1 cellular context compared by ENCODE assay signal in the genomic region with DNA sequence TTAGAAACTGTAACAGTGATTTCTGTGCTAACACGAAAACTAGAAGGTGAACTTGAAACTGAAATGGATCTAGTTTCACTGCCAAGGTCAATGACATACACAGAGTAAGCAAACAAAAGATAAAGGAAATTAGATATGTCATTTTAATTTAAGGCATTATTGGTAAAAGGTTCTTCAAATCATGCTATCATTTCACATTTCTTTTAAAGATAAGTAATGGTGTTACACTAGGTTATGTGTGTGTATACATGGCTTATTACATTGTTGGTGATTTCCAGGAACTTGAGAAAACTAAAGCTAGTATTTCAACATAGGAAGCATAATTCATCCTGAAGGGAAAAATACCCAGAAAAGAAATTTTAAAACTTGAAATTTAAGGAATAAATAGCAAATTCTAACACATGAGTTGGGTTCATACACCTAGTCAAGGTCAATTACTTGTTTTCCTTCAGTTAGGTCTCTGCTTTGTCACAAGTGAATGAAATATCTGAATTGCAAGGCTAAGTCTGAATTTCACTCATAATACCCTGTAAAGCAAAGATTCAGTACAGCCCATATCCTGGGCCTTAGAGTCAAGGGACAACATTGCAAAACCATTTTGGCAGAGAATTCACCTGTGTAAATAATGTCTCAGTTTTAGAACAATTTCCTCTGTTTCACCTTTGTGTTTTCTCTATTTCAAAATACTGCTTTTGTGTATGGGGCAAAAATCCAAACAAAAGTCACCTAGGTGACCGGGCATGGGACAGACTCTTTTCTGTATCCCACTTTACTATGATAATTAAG.
TF ChIP-seq lines count a peak whose summit lies in the region.

No MANE protein-coding gene starts in this region.

TF ChIP-seq in HepG2, 621 proteins besides CTCF, POLR2A, EP300 and RAD21 (continued from another document and continues in another):
- TF ChIP-seq, protein P1, sequence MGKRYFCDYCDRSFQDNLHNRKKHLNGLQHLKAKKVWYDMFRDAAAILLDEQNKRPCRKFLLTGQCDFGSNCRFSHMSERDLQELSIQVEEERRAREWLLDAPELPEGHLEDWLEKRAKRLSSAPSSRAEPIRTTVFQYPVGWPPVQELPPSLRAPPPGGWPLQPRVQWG (CRISPR knock-in tag; IDR thresholded peaks at IDR 0.05; ENCODE audit: borderline replicate concordance, low read depth) = no peak
- TF ChIP-seq ZNF30 (CRISPR knock-in tag; IDR thresholded peaks at IDR 0.05) (no peak), CCDC6 (CRISPR knock-in tag; IDR thresholded peaks at IDR 0.05) (no peak), PRMT3 (CRISPR knock-in tag; IDR thresholded peaks at IDR 0.05; ENCODE audit: borderline replicate concordance, low read depth) (no peak), RXRA (CRISPR knock-in tag; IDR thresholded peaks at IDR 0.05) (no peak; the same call in 1 of the 2 replicates), ZNF703 (CRISPR knock-in tag; IDR thresholded peaks at IDR 0.05; ENCODE audit: borderline replicate concordance) (no peak), ZNF788 (CRISPR knock-in tag; IDR thresholded peaks at IDR 0.05; ENCODE audit: borderline replicate concordance) (no peak), SKI (IDR thresholded peaks at IDR 0.05; ENCODE audit: partially characterized antibody) (peak; percentile 86), CREM (IDR thresholded peaks at IDR 0.05) (peak; percentile 78), CREM (CRISPR knock-in tag; IDR thresholded peaks at IDR 0.05) (no peak), ZEB1 (IDR thresholded peaks at IDR 0.05; ENCODE audit: insufficient replicate concordance, low read depth) (peak; percentile 88), SRSF9 (IDR thresholded peaks at IDR 0.05; ENCODE audit: borderline replicate concordance, insufficient read depth, low read depth, low read length, poor library complexity, severe bottlenecking) (no peak), ATRX (CRISPR knock-in tag; IDR thresholded peaks at IDR 0.05; ENCODE audit: borderline replicate concordance) (no peak), ZNF7 (CRISPR knock-in tag; IDR thresholded peaks at IDR 0.05) (no peak), HNRNPH1 (optimal IDR thresholded peaks at IDR 0.05; ENCODE audit: low read depth, low read length) (no peak), ZFY (CRISPR knock-in tag; IDR thresholded peaks at IDR 0.05) (no peak), SMYD3 (CRISPR knock-in tag; IDR thresholded peaks at IDR 0.05) (no peak), ZNF207 (IDR thresholded peaks at IDR 0.05; ENCODE audit: borderline replicate concordance) (no peak), ZNF766 (CRISPR knock-in tag; IDR thresholded peaks at IDR 0.05; ENCODE audit: borderline replicate concordance) (no peak), ZNF569 (CRISPR knock-in tag; IDR thresholded peaks at IDR 0.05; ENCODE audit: borderline replicate concordance) (no peak), CENPT (CRISPR knock-in tag; IDR thresholded peaks at IDR 0.05; ENCODE audit: low read depth) (no peak), NFE2 (CRISPR knock-in tag; IDR thresholded peaks at IDR 0.05) (no peak), ZNF749 (CRISPR knock-in tag; IDR thresholded peaks at IDR 0.05; ENCODE audit: borderline replicate concordance) (no peak), MBNL3 (CRISPR knock-in tag; conservative IDR thresholded peaks at IDR 0.05) (no peak), ZNF451 (CRISPR knock-in tag; IDR thresholded peaks at IDR 0.05) (no peak), MATR3 (CRISPR knock-in tag; IDR thresholded peaks at IDR 0.05) (no peak), ZSCAN12 (CRISPR knock-in tag; IDR thresholded peaks at IDR 0.05) (no peak), CREB1 (IDR thresholded peaks at IDR 0.05) (no peak), CREB1 (CRISPR knock-in tag; IDR thresholded peaks at IDR 0.05) (peak; percentile 80), ZNF772 (CRISPR knock-in tag; IDR thresholded peaks at IDR 0.05) (no peak), ZNF251 (CRISPR knock-in tag; IDR thresholded peaks at IDR 0.05) (no peak), HNF4A (CRISPR knock-in tag; IDR thresholded peaks at IDR 0.05) (peak; percentile 75)
- TF ChIP-seq, protein P2, sequence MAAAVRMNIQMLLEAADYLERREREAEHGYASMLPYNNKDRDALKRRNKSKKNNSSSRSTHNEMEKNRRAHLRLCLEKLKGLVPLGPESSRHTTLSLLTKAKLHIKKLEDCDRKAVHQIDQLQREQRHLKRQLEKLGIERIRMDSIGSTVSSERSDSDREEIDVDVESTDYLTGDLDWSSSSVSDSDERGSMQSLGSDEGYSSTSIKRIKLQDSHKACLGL (CRISPR knock-in tag; IDR thresholded peaks at IDR 0.05) = no peak
- TF ChIP-seq, protein P3, sequence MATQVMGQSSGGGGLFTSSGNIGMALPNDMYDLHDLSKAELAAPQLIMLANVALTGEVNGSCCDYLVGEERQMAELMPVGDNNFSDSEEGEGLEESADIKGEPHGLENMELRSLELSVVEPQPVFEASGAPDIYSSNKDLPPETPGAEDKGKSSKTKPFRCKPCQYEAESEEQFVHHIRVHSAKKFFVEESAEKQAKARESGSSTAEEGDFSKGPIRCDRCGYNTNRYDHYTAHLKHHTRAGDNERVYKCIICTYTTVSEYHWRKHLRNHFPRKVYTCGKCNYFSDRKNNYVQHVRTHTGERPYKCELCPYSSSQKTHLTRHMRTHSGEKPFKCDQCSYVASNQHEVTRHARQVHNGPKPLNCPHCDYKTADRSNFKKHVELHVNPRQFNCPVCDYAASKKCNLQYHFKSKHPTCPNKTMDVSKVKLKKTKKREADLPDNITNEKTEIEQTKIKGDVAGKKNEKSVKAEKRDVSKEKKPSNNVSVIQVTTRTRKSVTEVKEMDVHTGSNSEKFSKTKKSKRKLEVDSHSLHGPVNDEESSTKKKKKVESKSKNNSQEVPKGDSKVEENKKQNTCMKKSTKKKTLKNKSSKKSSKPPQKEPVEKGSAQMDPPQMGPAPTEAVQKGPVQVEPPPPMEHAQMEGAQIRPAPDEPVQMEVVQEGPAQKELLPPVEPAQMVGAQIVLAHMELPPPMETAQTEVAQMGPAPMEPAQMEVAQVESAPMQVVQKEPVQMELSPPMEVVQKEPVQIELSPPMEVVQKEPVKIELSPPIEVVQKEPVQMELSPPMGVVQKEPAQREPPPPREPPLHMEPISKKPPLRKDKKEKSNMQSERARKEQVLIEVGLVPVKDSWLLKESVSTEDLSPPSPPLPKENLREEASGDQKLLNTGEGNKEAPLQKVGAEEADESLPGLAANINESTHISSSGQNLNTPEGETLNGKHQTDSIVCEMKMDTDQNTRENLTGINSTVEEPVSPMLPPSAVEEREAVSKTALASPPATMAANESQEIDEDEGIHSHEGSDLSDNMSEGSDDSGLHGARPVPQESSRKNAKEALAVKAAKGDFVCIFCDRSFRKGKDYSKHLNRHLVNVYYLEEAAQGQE (IDR thresholded peaks at IDR 0.05; ENCODE audit: borderline replicate concordance in 1 of 2, low read depth in 1 of 2, low read length in 2 of 2) = peak in 1 of 2 experiments; percentile 41; a peak in 1 of 4 replicates
- TF ChIP-seq, protein P4, sequence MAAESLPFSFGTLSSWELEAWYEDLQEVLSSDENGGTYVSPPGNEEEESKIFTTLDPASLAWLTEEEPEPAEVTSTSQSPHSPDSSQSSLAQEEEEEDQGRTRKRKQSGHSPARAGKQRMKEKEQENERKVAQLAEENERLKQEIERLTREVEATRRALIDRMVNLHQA (CRISPR knock-in tag; IDR thresholded peaks at IDR 0.05) = no peak
- TF ChIP-seq, protein P5, sequence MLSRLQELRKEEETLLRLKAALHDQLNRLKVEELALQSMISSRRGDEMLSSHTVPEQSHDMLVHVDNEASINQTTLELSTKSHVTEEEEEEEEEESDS (CRISPR knock-in tag; IDR thresholded peaks at IDR 0.05; ENCODE audit: borderline replicate concordance) = no peak
- TF ChIP-seq, protein P6, sequence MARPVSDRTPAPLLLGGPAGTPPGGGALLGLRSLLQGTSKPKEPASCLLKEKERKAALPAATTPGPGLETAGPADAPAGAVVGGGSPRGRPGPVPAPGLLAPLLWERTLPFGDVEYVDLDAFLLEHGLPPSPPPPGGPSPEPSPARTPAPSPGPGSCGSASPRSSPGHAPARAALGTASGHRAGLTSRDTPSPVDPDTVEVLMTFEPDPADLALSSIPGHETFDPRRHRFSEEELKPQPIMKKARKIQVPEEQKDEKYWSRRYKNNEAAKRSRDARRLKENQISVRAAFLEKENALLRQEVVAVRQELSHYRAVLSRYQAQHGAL (CRISPR knock-in tag; IDR thresholded peaks at IDR 0.05; ENCODE audit: not compliant biosample characterization) = no peak
- TF ChIP-seq, protein P7, sequence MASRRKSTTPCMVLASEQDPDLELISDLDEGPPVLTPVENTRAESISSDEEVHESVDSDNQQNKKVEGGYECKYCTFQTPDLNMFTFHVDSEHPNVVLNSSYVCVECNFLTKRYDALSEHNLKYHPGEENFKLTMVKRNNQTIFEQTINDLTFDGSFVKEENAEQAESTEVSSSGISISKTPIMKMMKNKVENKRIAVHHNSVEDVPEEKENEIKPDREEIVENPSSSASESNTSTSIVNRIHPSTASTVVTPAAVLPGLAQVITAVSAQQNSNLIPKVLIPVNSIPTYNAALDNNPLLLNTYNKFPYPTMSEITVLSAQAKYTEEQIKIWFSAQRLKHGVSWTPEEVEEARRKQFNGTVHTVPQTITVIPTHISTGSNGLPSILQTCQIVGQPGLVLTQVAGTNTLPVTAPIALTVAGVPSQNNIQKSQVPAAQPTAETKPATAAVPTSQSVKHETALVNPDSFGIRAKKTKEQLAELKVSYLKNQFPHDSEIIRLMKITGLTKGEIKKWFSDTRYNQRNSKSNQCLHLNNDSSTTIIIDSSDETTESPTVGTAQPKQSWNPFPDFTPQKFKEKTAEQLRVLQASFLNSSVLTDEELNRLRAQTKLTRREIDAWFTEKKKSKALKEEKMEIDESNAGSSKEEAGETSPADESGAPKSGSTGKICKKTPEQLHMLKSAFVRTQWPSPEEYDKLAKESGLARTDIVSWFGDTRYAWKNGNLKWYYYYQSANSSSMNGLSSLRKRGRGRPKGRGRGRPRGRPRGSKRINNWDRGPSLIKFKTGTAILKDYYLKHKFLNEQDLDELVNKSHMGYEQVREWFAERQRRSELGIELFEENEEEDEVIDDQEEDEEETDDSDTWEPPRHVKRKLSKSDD (CRISPR knock-in tag; IDR thresholded peaks at IDR 0.05; ENCODE audit: low read depth) = no peak
- TF ChIP-seq, protein P8, sequence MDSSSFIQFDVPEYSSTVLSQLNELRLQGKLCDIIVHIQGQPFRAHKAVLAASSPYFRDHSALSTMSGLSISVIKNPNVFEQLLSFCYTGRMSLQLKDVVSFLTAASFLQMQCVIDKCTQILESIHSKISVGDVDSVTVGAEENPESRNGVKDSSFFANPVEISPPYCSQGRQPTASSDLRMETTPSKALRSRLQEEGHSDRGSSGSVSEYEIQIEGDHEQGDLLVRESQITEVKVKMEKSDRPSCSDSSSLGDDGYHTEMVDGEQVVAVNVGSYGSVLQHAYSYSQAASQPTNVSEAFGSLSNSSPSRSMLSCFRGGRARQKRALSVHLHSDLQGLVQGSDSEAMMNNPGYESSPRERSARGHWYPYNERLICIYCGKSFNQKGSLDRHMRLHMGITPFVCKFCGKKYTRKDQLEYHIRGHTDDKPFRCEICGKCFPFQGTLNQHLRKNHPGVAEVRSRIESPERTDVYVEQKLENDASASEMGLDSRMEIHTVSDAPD (CRISPR knock-in tag; IDR thresholded peaks at IDR 0.05) = no peak
- TF ChIP-seq, protein P9, sequence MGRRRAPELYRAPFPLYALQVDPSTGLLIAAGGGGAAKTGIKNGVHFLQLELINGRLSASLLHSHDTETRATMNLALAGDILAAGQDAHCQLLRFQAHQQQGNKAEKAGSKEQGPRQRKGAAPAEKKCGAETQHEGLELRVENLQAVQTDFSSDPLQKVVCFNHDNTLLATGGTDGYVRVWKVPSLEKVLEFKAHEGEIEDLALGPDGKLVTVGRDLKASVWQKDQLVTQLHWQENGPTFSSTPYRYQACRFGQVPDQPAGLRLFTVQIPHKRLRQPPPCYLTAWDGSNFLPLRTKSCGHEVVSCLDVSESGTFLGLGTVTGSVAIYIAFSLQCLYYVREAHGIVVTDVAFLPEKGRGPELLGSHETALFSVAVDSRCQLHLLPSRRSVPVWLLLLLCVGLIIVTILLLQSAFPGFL (CRISPR knock-in tag; IDR thresholded peaks at IDR 0.05) = no peak
- TF ChIP-seq, protein P10, sequence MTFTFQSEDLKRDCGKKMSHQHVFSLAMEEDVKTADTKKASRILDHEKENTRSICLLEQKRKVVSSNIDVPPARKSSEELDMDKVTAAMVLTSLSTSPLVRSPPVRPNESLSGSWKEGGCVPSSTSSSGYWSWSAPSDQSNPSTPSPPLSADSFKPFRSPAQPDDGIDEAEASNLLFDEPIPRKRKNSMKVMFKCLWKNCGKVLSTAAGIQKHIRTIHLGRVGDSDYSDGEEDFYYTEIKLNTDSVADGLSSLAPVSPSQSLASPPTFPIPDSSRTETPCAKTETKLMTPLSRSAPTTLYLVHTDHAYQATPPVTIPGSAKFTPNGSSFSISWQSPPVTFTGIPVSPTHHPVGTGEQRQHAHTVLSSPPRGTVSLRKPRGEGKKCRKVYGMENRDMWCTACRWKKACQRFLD (CRISPR knock-in tag; IDR thresholded peaks at IDR 0.05; ENCODE audit: borderline replicate concordance) = no peak
- TF ChIP-seq, protein P11, sequence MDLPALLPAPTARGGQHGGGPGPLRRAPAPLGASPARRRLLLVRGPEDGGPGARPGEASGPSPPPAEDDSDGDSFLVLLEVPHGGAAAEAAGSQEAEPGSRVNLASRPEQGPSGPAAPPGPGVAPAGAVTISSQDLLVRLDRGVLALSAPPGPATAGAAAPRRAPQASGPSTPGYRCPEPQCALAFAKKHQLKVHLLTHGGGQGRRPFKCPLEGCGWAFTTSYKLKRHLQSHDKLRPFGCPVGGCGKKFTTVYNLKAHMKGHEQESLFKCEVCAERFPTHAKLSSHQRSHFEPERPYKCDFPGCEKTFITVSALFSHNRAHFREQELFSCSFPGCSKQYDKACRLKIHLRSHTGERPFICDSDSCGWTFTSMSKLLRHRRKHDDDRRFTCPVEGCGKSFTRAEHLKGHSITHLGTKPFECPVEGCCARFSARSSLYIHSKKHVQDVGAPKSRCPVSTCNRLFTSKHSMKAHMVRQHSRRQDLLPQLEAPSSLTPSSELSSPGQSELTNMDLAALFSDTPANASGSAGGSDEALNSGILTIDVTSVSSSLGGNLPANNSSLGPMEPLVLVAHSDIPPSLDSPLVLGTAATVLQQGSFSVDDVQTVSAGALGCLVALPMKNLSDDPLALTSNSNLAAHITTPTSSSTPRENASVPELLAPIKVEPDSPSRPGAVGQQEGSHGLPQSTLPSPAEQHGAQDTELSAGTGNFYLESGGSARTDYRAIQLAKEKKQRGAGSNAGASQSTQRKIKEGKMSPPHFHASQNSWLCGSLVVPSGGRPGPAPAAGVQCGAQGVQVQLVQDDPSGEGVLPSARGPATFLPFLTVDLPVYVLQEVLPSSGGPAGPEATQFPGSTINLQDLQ (CRISPR knock-in tag; IDR thresholded peaks at IDR 0.05) = no peak
- TF ChIP-seq, protein P12, sequence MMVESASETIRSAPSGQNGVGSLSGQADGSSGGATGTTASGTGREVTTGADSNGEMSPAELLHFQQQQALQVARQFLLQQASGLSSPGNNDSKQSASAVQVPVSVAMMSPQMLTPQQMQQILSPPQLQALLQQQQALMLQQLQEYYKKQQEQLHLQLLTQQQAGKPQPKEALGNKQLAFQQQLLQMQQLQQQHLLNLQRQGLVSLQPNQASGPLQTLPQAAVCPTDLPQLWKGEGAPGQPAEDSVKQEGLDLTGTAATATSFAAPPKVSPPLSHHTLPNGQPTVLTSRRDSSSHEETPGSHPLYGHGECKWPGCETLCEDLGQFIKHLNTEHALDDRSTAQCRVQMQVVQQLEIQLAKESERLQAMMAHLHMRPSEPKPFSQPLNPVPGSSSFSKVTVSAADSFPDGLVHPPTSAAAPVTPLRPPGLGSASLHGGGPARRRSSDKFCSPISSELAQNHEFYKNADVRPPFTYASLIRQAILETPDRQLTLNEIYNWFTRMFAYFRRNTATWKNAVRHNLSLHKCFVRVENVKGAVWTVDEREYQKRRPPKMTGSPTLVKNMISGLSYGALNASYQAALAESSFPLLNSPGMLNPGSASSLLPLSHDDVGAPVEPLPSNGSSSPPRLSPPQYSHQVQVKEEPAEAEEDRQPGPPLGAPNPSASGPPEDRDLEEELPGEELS (CRISPR knock-in tag; IDR thresholded peaks at IDR 0.05) = peak; percentile 91
